In genomic region chr12:76422878-76423438, GRCh38 we compare ENCODE assay signal across 11 cellular contexts.
DNase-seq lines count a peak whose midpoint lies in the region; ATAC-seq and TF ChIP-seq lines count a peak whose summit lies in the region.
"Had no signal": no experiment of that assay in that cellular context is flagged by ENCODE, and none has a peak within 500 bp of the region (broad histone marks: within the 10 kb centered on the region; RNA-seq: fewer than 3 reads in every experiment).

No MANE protein-coding gene starts in this region.

- H3K27me3 ChIP-seq in smooth muscle cell (ENCODE audit: low read depth): no peaks in the 10 kb centered on the region
- H3K27me3 ChIP-seq: gastrocnemius medialis, stomach had no signal

- H3K4me1 ChIP-seq in smooth muscle cell (ENCODE audit: low read depth): peaks cover 13% of the 10 kb centered on the region

- ATAC-seq in GM21447 (IDR thresholded peaks at IDR 0.05; ENCODE audit: unreplicated experiment) (no peak), GM18520 (IDR thresholded peaks at IDR 0.05; ENCODE audit: unreplicated experiment) (no peak)
- ATAC-seq: gastrocnemius medialis had no signal

- peak; percentile 79 for DNase-seq in HCEC 1CT
- DNase-seq in amniotic epithelial cell (ENCODE audit: low read depth): peak; percentile 85
- peak; percentile 21 to 51 for DNase-seq in foreskin fibroblast
- no peak for DNase-seq in smooth muscle cell (lab: John Stamatoyannopoulos, UW; ENCODE audit: unreplicated experiment)
- no peak for DNase-seq in NCI-H128 (lab: John Stamatoyannopoulos, UW; ENCODE audit: unreplicated experiment)
- DNase-seq: activated naive CD4-positive, alpha-beta T cell treated with anti-CD3 and anti-CD28 coated beads for 36 hours; gastrocnemius medialis; NCI-H1694; stomach had no signal

- H3F3A ChIP-seq in smooth muscle cell (ENCODE audit: low read depth): no peaks in the 10 kb centered on the region

- H3K27ac ChIP-seq in smooth muscle cell (ENCODE audit: low read depth): peak overlapping the region; percentile 72
- H3K27ac ChIP-seq: gastrocnemius medialis, stomach had no signal

- H4K20me1 ChIP-seq in smooth muscle cell (ENCODE audit: low read depth): peaks cover 35% of the 10 kb centered on the region

- no peak overlapping the region for H3K9ac ChIP-seq in smooth muscle cell (ENCODE audit: low read depth)

- H2AFZ ChIP-seq in smooth muscle cell (ENCODE audit: low read depth): no peak overlapping the region

- H3K9me3 ChIP-seq in smooth muscle cell (replicated peaks; ENCODE audit: low read depth): peaks cover 21% of the 10 kb centered on the region
- H3K9me3 ChIP-seq: gastrocnemius medialis had no signal

- peak overlapping the region; percentile 76 for H3K4me2 ChIP-seq in smooth muscle cell

- peaks cover 3% of the 10 kb centered on the region for H3K36me3 ChIP-seq in smooth muscle cell (ENCODE audit: low read depth)
- H3K36me3 ChIP-seq: gastrocnemius medialis, stomach had no signal

- TF ChIP-seq CTCF in foreskin fibroblast (IDR thresholded peaks at IDR 0.05; ENCODE audit: low read depth, low read length) (no peak), smooth muscle cell (IDR thresholded peaks at IDR 0.05; ENCODE audit: borderline replicate concordance, insufficient read depth, poor library complexity, severe bottlenecking) (no peak)

- 13% methylated on average over 5 of the region's 5 CpGs for WGBS in smooth muscle cell (ENCODE audit: low lambda C conversion rate)

- peaks cover 93% of the 10 kb centered on the region for H3K79me2 ChIP-seq in smooth muscle cell (ENCODE audit: low read depth)

- H3K4me3 ChIP-seq in foreskin fibroblast (ENCODE audit: low read depth in 1 of 2, low read length in 2 of 2) (peak overlapping the region; percentile 37 to 42), smooth muscle cell (peak overlapping the region; percentile 52)
- H3K4me3 ChIP-seq: gastrocnemius medialis, stomach had no signal

Comparison
In these comparisons a context has a peak if more than half of its experiments do, and no peak if none do; other contexts are left out.
1. DNase-seq: peak in HCEC 1CT (single experiment), amniotic epithelial cell (single experiment) and foreskin fibroblast (2 of 2); none in smooth muscle cell (single experiment) and NCI-H128 (single experiment).